ENCODE assay signal across 1 cellular context in genomic region chr15:68097029-68097428, GRCh38.
TF ChIP-seq lines count a peak whose summit lies in the region.

No MANE protein-coding gene starts in this region.

TF ChIP-seq in K562, 482 proteins besides CTCF, POLR2A, EP300 and RAD21 (continued from another document):
- TF ChIP-seq ZNF592 (IDR thresholded peaks at IDR 0.05) (no peak), MEF2A (IDR thresholded peaks at IDR 0.05; ENCODE audit: control insufficient read depth, low read depth, low read length) (no peak), ZBTB8A (IDR thresholded peaks at IDR 0.05; ENCODE audit: partially characterized antibody) (no peak), TCFL5 (CRISPR knock-in tag; conservative IDR thresholded peaks at IDR 0.05) (no peak), ZNF354B (CRISPR knock-in tag; IDR thresholded peaks at IDR 0.05) (no peak), RBBP5 (IDR thresholded peaks at IDR 0.05; ENCODE audit: borderline replicate concordance, insufficient read depth, low read length, poor library complexity, severe bottlenecking) (no peak), ZNF324 (CRISPR knock-in tag; IDR thresholded peaks at IDR 0.05) (peak; percentile 99), HMBOX1 (IDR thresholded peaks at IDR 0.05) (no peak), MAFF (IDR thresholded peaks at IDR 0.05; ENCODE audit: low read length) (no peak), TRIM28 (IDR thresholded peaks at IDR 0.05) (peak; percentile 68; the same call in 1 of the 2 replicates), XRCC3 (IDR thresholded peaks at IDR 0.05) (0 out of 2 replicates have a peak, but pooled peaks have one; percentile 49), IFI16 (CRISPR knock-in tag; IDR thresholded peaks at IDR 0.05) (no peak), ZNF280A (IDR thresholded peaks at IDR 0.05; ENCODE audit: low read depth, partially characterized antibody) (peak; percentile 56), CBX3 (IDR thresholded peaks at IDR 0.05; ENCODE audit: borderline replicate concordance in 1 of 2, low read length in 2 of 2) (no peak)
